In the genomic region with DNA sequence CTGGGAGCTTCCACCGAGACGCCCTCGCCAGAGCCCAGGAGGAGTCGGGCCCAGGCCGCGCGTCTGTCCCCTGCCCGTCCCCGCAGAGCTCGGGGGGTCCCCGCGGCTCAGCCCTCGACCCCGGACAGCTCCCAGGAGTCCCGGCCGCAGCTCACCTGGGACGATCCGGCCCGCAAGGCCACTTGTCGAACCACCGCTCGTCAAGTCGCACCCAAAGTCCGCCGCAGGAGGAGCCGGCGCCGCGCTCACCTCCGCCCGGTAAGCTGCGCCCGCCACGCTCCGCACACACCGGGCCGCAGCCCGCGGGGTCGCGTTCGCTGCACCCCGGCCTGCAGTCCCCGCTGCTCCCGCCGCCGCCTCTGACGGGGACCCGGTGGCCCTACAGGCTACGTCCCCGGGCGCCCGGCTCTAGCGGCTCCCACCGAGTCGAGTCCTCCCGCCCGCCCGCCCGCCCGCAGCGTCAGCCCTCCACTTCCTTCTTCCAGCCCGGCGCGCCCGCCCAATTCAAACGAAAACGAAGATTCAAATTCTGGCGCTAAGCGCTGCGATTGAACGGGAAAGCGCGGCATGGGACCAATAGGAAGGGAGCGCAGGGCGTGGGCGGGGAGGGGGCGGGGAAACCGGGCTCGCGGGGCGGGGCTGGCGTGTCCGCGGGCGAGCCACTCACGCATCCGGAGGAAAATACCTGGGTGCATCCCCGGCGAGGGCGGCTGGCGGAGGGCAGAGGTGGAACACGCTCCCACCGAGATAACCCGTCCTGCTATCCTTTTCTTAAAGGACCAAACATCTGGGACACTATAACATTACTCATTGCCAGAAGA, we compare ENCODE assay signal across 1 cellular context.
TF ChIP-seq lines count a peak whose summit lies in the region.

A gene with protein sequence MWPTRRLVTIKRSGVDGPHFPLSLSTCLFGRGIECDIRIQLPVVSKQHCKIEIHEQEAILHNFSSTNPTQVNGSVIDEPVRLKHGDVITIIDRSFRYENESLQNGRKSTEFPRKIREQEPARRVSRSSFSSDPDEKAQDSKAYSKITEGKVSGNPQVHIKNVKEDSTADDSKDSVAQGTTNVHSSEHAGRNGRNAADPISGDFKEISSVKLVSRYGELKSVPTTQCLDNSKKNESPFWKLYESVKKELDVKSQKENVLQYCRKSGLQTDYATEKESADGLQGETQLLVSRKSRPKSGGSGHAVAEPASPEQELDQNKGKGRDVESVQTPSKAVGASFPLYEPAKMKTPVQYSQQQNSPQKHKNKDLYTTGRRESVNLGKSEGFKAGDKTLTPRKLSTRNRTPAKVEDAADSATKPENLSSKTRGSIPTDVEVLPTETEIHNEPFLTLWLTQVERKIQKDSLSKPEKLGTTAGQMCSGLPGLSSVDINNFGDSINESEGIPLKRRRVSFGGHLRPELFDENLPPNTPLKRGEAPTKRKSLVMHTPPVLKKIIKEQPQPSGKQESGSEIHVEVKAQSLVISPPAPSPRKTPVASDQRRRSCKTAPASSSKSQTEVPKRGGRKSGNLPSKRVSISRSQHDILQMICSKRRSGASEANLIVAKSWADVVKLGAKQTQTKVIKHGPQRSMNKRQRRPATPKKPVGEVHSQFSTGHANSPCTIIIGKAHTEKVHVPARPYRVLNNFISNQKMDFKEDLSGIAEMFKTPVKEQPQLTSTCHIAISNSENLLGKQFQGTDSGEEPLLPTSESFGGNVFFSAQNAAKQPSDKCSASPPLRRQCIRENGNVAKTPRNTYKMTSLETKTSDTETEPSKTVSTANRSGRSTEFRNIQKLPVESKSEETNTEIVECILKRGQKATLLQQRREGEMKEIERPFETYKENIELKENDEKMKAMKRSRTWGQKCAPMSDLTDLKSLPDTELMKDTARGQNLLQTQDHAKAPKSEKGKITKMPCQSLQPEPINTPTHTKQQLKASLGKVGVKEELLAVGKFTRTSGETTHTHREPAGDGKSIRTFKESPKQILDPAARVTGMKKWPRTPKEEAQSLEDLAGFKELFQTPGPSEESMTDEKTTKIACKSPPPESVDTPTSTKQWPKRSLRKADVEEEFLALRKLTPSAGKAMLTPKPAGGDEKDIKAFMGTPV (N-terminal part only) (minus strand): TSS at position 480 of the 821 bp plus-strand sequence. CDS start 756 bp downstream, outside the sequence.

TF ChIP-seq in neural cell, 6 proteins besides CTCF, POLR2A, EP300 and RAD21 (continued from another document):
- TF ChIP-seq, protein P1, sequence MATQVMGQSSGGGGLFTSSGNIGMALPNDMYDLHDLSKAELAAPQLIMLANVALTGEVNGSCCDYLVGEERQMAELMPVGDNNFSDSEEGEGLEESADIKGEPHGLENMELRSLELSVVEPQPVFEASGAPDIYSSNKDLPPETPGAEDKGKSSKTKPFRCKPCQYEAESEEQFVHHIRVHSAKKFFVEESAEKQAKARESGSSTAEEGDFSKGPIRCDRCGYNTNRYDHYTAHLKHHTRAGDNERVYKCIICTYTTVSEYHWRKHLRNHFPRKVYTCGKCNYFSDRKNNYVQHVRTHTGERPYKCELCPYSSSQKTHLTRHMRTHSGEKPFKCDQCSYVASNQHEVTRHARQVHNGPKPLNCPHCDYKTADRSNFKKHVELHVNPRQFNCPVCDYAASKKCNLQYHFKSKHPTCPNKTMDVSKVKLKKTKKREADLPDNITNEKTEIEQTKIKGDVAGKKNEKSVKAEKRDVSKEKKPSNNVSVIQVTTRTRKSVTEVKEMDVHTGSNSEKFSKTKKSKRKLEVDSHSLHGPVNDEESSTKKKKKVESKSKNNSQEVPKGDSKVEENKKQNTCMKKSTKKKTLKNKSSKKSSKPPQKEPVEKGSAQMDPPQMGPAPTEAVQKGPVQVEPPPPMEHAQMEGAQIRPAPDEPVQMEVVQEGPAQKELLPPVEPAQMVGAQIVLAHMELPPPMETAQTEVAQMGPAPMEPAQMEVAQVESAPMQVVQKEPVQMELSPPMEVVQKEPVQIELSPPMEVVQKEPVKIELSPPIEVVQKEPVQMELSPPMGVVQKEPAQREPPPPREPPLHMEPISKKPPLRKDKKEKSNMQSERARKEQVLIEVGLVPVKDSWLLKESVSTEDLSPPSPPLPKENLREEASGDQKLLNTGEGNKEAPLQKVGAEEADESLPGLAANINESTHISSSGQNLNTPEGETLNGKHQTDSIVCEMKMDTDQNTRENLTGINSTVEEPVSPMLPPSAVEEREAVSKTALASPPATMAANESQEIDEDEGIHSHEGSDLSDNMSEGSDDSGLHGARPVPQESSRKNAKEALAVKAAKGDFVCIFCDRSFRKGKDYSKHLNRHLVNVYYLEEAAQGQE (IDR thresholded peaks at IDR 0.05; ENCODE audit: borderline replicate concordance), result no peak
- no peak for TF ChIP-seq POLR2AphosphoS5 (IDR thresholded peaks at IDR 0.05)
- TF ChIP-seq EZH2 (IDR thresholded peaks at IDR 0.05; ENCODE audit: borderline replicate concordance, insufficient read depth, low read length, poor library complexity, severe bottlenecking), result no peak
- TF ChIP-seq MXI1 (conservative IDR thresholded peaks at IDR 0.05; ENCODE audit: poor library complexity, severe bottlenecking), result peak; percentile 94
- no peak for TF ChIP-seq SMC3 (conservative IDR thresholded peaks at IDR 0.05; ENCODE audit: poor library complexity)
